In genomic region chr22:40345801-40346177, GRCh38 we compare ENCODE assay signal across 8 cellular contexts. TPM values are rescaled to one million over a fixed set of nuclear protein-coding genes. Genes with fewer than 3 reads are reported as not detected.
DNase-seq lines count a peak whose midpoint lies in the region; ATAC-seq and TF ChIP-seq lines count a peak whose summit lies in the region.

No MANE protein-coding gene starts in this region.

- ATAC-seq in HG03196 (IDR thresholded peaks at IDR 0.05; ENCODE audit: unreplicated experiment), result peak; percentile 7
- peak; percentile 45 for ATAC-seq in activated naive CD8-positive, alpha-beta T cell treated with anti-CD3 and anti-CD28 coated beads, Interleukin-2, amount 50 U/mL, for 24 hours

- intact Hi-C loops in spleen (cut with DNase I; ENCODE audit: low total_unique reads), result loop anchor here (5.0 to 10.0 kb wide), 4 partner anchors 61 to 813 kb away; partner anchors contain the start of genes RPS19BP1 and TNRC6B

- no peaks in the 10 kb centered on the region for H3K9me3 Mint-ChIP-seq in activated naive CD8-positive, alpha-beta T cell treated with anti-CD3 and anti-CD28 coated beads, Interleukin-2, amount 50 U/mL, for 24 hours

- no peaks in the 10 kb centered on the region for H3K9me3 ChIP-seq in SK-N-MC (ENCODE audit: low read depth, low read length)
- H3K9me3 ChIP-seq in spleen, result no peaks in the 10 kb centered on the region

- 0 to 1% (median 1%) methylated on average over 20 of the region's 20 CpGs for WGBS in spleen, 5 donors

- H3K4me3 ChIP-seq in SK-N-MC (peak overlapping the region; percentile 95), spleen (peak overlapping the region; percentile 71 to 96 (median 85))

- peak overlapping the region; percentile 91 for H3K9ac ChIP-seq in SK-N-MC (ENCODE audit: insufficient read length)

- TF ChIP-seq POLR2A in spleen (IDR thresholded peaks at IDR 0.05), result no peak

- DNase-seq in NCI-H82 (lab: John Stamatoyannopoulos, UW), result peak; percentile 61
- DNase-seq in NCI-H82 treated with DMSO at 0.1 percent for 48 hours (lab: John Stamatoyannopoulos, UW; ENCODE audit: unreplicated experiment), result no peak
- DNase-seq in SK-N-MC (ENCODE audit: low read depth, low spot score), result no peak
- DNase-seq in activated naive CD8-positive, alpha-beta T cell treated with anti-CD3 and anti-CD28 coated beads, Interleukin-2, amount 50 U/mL, for 24 hours, result peak; percentile 57
- peak; percentile 24 for DNase-seq in hepatic stellate cell (ENCODE audit: low spot score)
- peak; percentile 85 for DNase-seq in spleen
- DNase-seq in NCI-H446 treated with DMSO at 0.1 percent for 48 hours (lab: John Stamatoyannopoulos, UW), result no peak

- H3K36me3 ChIP-seq in SK-N-MC (ENCODE audit: insufficient read depth, low read length), result peaks cover 23% of the 10 kb centered on the region
- peaks cover 0 to 26% (median 18%) of the 10 kb centered on the region in 6 donors for H3K36me3 ChIP-seq in spleen

- peaks cover 34% of the 10 kb centered on the region for H3K36me3 Mint-ChIP-seq in activated naive CD8-positive, alpha-beta T cell treated with anti-CD3 and anti-CD28 coated beads, Interleukin-2, amount 50 U/mL, for 24 hours (ENCODE audit: low read depth)

- TF ChIP-seq CTCF in spleen (IDR thresholded peaks at IDR 0.05 in 8 of 11, conservative IDR thresholded peaks at IDR 0.05 in 3 of 11), result no peak

- H3K27me3 ChIP-seq in spleen (replicated peaks in 1 of 7), result no peaks in the 10 kb centered on the region

- peaks cover 22 to 73% (median 33%) of the 10 kb centered on the region in 6 donors for H3K4me1 ChIP-seq in spleen

- peaks cover 47% of the 10 kb centered on the region for H3K4me1 Mint-ChIP-seq in activated naive CD8-positive, alpha-beta T cell treated with anti-CD3 and anti-CD28 coated beads, Interleukin-2, amount 50 U/mL, for 24 hours

- H3K27ac Mint-ChIP-seq in activated naive CD8-positive, alpha-beta T cell treated with anti-CD3 and anti-CD28 coated beads, Interleukin-2, amount 50 U/mL, for 24 hours, result peak overlapping the region; percentile 98

- peak overlapping the region; percentile 99 for H3K4me3 Mint-ChIP-seq in activated naive CD8-positive, alpha-beta T cell treated with anti-CD3 and anti-CD28 coated beads, Interleukin-2, amount 50 U/mL, for 24 hours

- H3K27ac ChIP-seq in SK-N-MC (peak overlapping the region; percentile 90), spleen (peak overlapping the region; percentile 79 to 94 (median 91))

- H3K27me3 Mint-ChIP-seq in activated naive CD8-positive, alpha-beta T cell treated with anti-CD3 and anti-CD28 coated beads, Interleukin-2, amount 50 U/mL, for 24 hours, result no peaks in the 10 kb centered on the region

RNA-seq across cellular contexts. Expression of gene ADSL, which starts 0.5 kb away (rescaled TPM):
- total RNA-seq in spleen, result 10 to 100 TPM; 40.4 to 77.7 (median 55.0) TPM
- polyA plus RNA-seq in spleen, result 10 to 100 TPM; 39.1 to 52.5 (median 43.3) TPM

RNA-seq across cellular contexts. Expression of gene SGSM3, which starts 24.6 kb away (rescaled TPM):
- total RNA-seq in spleen, result 10 to 100 TPM; 56.3 to 99.3 (median 88.2) TPM
- 100 to 1,000 TPM; 100 to 176 (median 161) TPM for polyA plus RNA-seq in spleen

Comparison
In these comparisons a context has a peak if more than half of its experiments do, and no peak if none do; other contexts are left out.
1. DNase-seq: peak in NCI-H82 (single experiment), activated naive CD8-positive, alpha-beta T cell treated with anti-CD3 and anti-CD28 coated beads, Interleukin-2, amount 50 U/mL, for 24 hours (single experiment), hepatic stellate cell (single experiment) and spleen (single experiment); none in NCI-H82 treated with DMSO at 0.1 percent for 48 hours (single experiment), SK-N-MC (single experiment) and NCI-H446 treated with DMSO at 0.1 percent for 48 hours (single experiment).